Comparison of ENCODE assay signal across 8 cellular contexts in the genomic region with DNA sequence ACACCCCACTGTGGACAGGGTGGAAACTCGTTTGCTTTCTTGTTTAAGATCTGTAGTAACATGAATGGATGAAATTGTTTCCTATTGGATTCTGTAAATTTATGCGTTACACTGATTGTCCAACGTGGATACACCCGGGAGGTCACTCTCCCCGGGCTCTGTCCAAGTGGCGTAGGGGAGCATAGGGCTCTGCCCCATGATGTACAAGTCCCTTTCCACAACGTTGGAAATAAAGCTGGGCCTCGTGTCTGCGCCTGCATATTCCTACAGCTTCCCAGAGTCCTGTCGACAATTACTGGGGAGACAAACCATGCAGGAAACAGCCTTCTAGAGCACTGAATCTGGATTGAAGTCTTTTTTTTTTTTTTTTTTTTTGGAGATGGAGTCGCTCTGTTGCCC. TPM values are rescaled to one million over a fixed set of nuclear protein-coding genes. Genes with fewer than 3 reads are reported as not detected.
DNase-seq lines count a peak whose midpoint lies in the region; ATAC-seq and TF ChIP-seq lines count a peak whose summit lies in the region.

No MANE protein-coding gene starts in this region.

- POLR2A ChIA-PET in naive thymus-derived CD4-positive, alpha-beta T cell (lab: Charles Lee) = interaction anchor here (0.9 to 6.4 kb wide), 13 partner anchors 11 to 1019 kb away, joined by 3 to 106 read pairs (median 4); partner anchors contain the start of genes GMEB1, PHACTR4, SESN2 and TAF12

- H3K4me1 Mint-ChIP-seq in central memory CD8-positive, alpha-beta T cell = peaks cover 47% of the 10 kb centered on the region
- H3K4me1 Mint-ChIP-seq in naive thymus-derived CD4-positive, alpha-beta T cell = peaks cover 39 to 57% (median 50%) of the 10 kb centered on the region in 7 donors

- H3K79me2 ChIP-seq in DOHH2 (ENCODE audit: control insufficient read depth, low read length) = peaks cover 47% of the 10 kb centered on the region

- peaks cover 82% of the 10 kb centered on the region for H3F3A ChIP-seq in DOHH2 (ENCODE audit: control insufficient read depth, insufficient read depth)

- no peaks in the 10 kb centered on the region for H3K9me2 ChIP-seq in DOHH2 (replicated peaks; ENCODE audit: control insufficient read depth, low read length)

- H3K4me1 ChIP-seq in DOHH2 (ENCODE audit: control insufficient read depth, low read length) = peaks cover 55% of the 10 kb centered on the region
- peaks cover 39 to 45% of the 10 kb centered on the region in 2 donors for H3K4me1 ChIP-seq in naive thymus-derived CD4-positive, alpha-beta T cell (ENCODE audit: control insufficient read depth in 2 of 2, insufficient read depth in 2 of 2, low read length in 2 of 2)

- peaks cover 73% of the 10 kb centered on the region for H3K36me3 Mint-ChIP-seq in central memory CD8-positive, alpha-beta T cell (ENCODE audit: insufficient read depth)
- H3K36me3 Mint-ChIP-seq in naive thymus-derived CD4-positive, alpha-beta T cell = peaks cover 0 to 54% (median 33%) of the 10 kb centered on the region in 5 donors

- peak overlapping the region; percentile 93 for H3K27ac Mint-ChIP-seq in central memory CD8-positive, alpha-beta T cell (ENCODE audit: low read depth)
- peak overlapping the region; percentile 96 to 100 (median 99) for H3K27ac Mint-ChIP-seq in naive thymus-derived CD4-positive, alpha-beta T cell

- H3K4me3 ChIP-seq in DOHH2 (ENCODE audit: low read length) = peak overlapping the region; percentile 97
- peak overlapping the region; percentile 79 for H3K4me3 ChIP-seq in naive thymus-derived CD4-positive, alpha-beta T cell (ENCODE audit: low read length)

- intact Hi-C loops in naive thymus-derived CD4-positive, alpha-beta T cell (cut with micrococcal nuclease) = loop anchor here (5.0 kb wide), 6 partner anchors 100 to 675 kb away; partner anchors contain the start of genes GMEB1 (in 2 of the 2), PHACTR4 (in 1 of the 2), PPP1R8 (in 1 of the 2) and SRSF4 (in 1 of the 2)

- peak; percentile 4 for DNase-seq in NCI-H69 (lab: John Stamatoyannopoulos, UW)
- DNase-seq in central memory CD8-positive, alpha-beta T cell (ENCODE audit: low spot score in 2 of 2) = no peak
- peak in 1 of 9 donors; percentile 36 for DNase-seq in naive thymus-derived CD4-positive, alpha-beta T cell
- no peak for DNase-seq in occipital lobe (lab: John Stamatoyannopoulos, UW)
- no peak for DNase-seq in NCI-H1048 (lab: John Stamatoyannopoulos, UW)

- peak overlapping the region; percentile 88 for H3K4me2 ChIP-seq in DOHH2 (ENCODE audit: low read length)

- no peaks in the 10 kb centered on the region for H3K9me3 Mint-ChIP-seq in central memory CD8-positive, alpha-beta T cell
- peaks cover 0 to 3% (median 0%) of the 10 kb centered on the region in 11 donors for H3K9me3 Mint-ChIP-seq in naive thymus-derived CD4-positive, alpha-beta T cell

- TF ChIP-seq CTCF in DOHH2 (IDR thresholded peaks at IDR 0.05; ENCODE audit: low read depth, low read length, poor library complexity, severe bottlenecking) = no peak

- H3K27me3 Mint-ChIP-seq in central memory CD8-positive, alpha-beta T cell = no peaks in the 10 kb centered on the region
- peaks cover 0 to 3% (median 0%) of the 10 kb centered on the region in 5 donors for H3K27me3 Mint-ChIP-seq in naive thymus-derived CD4-positive, alpha-beta T cell

- H4K20me1 ChIP-seq in DOHH2 (ENCODE audit: control insufficient read depth, insufficient read depth, low read depth, low read length) = no peaks in the 10 kb centered on the region

- no peaks in the 10 kb centered on the region; the same call in 1 of the 2 replicates for H3K27me3 ChIP-seq in DOHH2 (ENCODE audit: control insufficient read depth, low read length)
- no peaks in the 10 kb centered on the region for H3K27me3 ChIP-seq in naive thymus-derived CD4-positive, alpha-beta T cell (ENCODE audit: control insufficient read depth in 2 of 2, insufficient read depth in 2 of 2, low read length in 2 of 2)

- H3K36me3 ChIP-seq in DOHH2 (ENCODE audit: control insufficient read depth, low read length) = peaks cover 67% of the 10 kb centered on the region
- peaks cover 20 to 40% (median 21%) of the 10 kb centered on the region in 3 experiments for H3K36me3 ChIP-seq in naive thymus-derived CD4-positive, alpha-beta T cell (ENCODE audit: control insufficient read depth in 2 of 3, insufficient read depth in 3 of 3, low read length in 3 of 3)

- H3K9me3 ChIP-seq in DOHH2 (ENCODE audit: control insufficient read depth, insufficient read depth, low read length) = no peaks in the 10 kb centered on the region
- H3K9me3 ChIP-seq in naive thymus-derived CD4-positive, alpha-beta T cell (ENCODE audit: control insufficient read depth in 2 of 3, low read length in 3 of 3) = no peaks in the 10 kb centered on the region

- no peak for ATAC-seq in central memory CD8-positive, alpha-beta T cell (replicated peaks; ENCODE audit: extremely low read depth, poor library complexity, severe bottlenecking)
- ATAC-seq in naive thymus-derived CD4-positive, alpha-beta T cell = no peak
- ATAC-seq in GM21447 (IDR thresholded peaks at IDR 0.05; ENCODE audit: unreplicated experiment) (no peak), GM21381 (IDR thresholded peaks at IDR 0.05; ENCODE audit: unreplicated experiment) (no peak)

- CTCF ChIA-PET in naive thymus-derived CD4-positive, alpha-beta T cell (lab: Charles Lee) = interaction anchor here (1.6 kb wide), 1 partner anchor 10 kb away, joined by 8 read pairs; no protein-coding TSS in a partner anchor

- H3K27ac ChIP-seq in DOHH2 (ENCODE audit: low read depth, low read length) = peak overlapping the region; percentile 93
- peak overlapping the region; percentile 88 for H3K27ac ChIP-seq in naive thymus-derived CD4-positive, alpha-beta T cell (ENCODE audit: low read depth, low read length)

- peak overlapping the region; percentile 96 for H3K4me3 Mint-ChIP-seq in central memory CD8-positive, alpha-beta T cell
- peak overlapping the region; percentile 94 to 100 (median 99) for H3K4me3 Mint-ChIP-seq in naive thymus-derived CD4-positive, alpha-beta T cell

RNA-seq across cellular contexts. Expression of gene RCC1, which starts 1.4 kb away (rescaled TPM):
- 10 to 100 TPM in 4 of 5 experiments, 1 to 10 TPM in 1; 9.8 to 60.7 (median 19.7) TPM for total RNA-seq in naive thymus-derived CD4-positive, alpha-beta T cell
- polyA plus RNA-seq in naive thymus-derived CD4-positive, alpha-beta T cell = 10 to 100 TPM in 1 of 2 donors, 1 to 10 TPM in 1; 10.0 to 10.6 TPM
- total RNA-seq in occipital lobe = 13.4 TPM

RNA-seq across cellular contexts. Expression of gene TRNAU1AP, which starts 45.6 kb away (rescaled TPM):
- total RNA-seq in naive thymus-derived CD4-positive, alpha-beta T cell = 10 to 100 TPM; 27.6 to 52.5 (median 40.9) TPM
- 10 to 100 TPM; 26.5 to 29.9 TPM for polyA plus RNA-seq in naive thymus-derived CD4-positive, alpha-beta T cell
- 39.8 TPM for total RNA-seq in occipital lobe
